Comparison of ENCODE assay signal across 19 cellular contexts in the genomic region with DNA sequence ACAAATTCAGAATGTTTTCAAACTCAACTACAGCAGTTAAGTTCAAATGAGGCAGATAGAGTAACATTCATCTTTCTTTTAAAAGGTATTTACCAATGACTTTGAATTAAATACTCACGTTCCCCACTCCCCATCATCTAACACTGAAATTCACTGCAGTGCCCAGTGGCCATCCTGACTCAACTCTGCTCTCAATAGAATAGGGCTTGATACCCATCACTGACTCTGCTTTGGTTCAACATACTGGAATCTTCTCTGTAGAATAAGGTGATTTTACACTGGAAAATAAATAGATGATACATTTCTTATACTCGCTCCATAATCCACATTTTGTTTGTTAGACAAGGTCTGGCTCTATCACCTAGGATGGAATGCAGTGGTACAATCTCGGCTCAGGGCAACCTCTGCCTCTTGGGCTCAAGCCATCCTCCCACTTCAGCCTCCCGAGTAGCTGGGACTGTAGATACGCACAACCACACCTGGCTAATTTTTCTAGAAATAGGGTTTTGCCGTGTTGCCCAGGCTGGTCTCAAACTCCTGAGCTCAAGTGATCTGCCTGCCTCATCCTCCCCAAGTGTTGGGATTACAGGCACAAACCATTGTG.
"Had no signal": no experiment of that assay in that cellular context is flagged by ENCODE, and none has a peak within 500 bp of the region (broad histone marks: within the 10 kb centered on the region; RNA-seq: fewer than 3 reads in every experiment).

No MANE protein-coding gene starts in this region.

- ATAC-seq: heart right ventricle; left ventricle myocardium superior; mucosa of descending colon; naive thymus-derived CD4-positive, alpha-beta T cell; pancreas; sciatic nerve; stimulated activated memory B cell treated with anti-CD40 and anti-IgM and Interleukin-4, amounts not matched to agents 10 μg/mL and 1 μg/mL and 100 μg/mL, for 72 hours had no signal

- H3K27ac ChIP-seq: esophagus squamous epithelium, heart right ventricle, neutrophil, pancreas, uterus, VCaP had no signal

- H3K27me3 ChIP-seq: esophagus squamous epithelium, heart right ventricle, neutrophil, pancreas, tibial nerve, uterus had no signal

- DNase-seq: activated CD4-positive, alpha-beta T cell treated with anti-CD3 and anti-CD28 coated beads for 1 hour; activated CD4-positive, alpha-beta T cell treated with anti-CD3 and anti-CD28 coated beads, Interleukin-2, amount 50 U/mL, for 48 hours; activated naive CD4-positive, alpha-beta T cell treated with anti-CD3 and anti-CD28 coated beads, Interleukin-2, amount 10 ng/mL, durations not matched to agents 7 days and 5 days; dermis blood vessel endothelial cell; effector memory CD4-positive, alpha-beta T cell; esophagus squamous epithelium; heart right ventricle; left ventricle myocardium superior; mucosa of descending colon; naive thymus-derived CD4-positive, alpha-beta T cell; pancreas; stimulated activated CD4-positive, alpha-beta T cell treated with anti-CD3 and anti-CD28 coated beads, Interleukin-4, amount 100 ng/mL, for 4 hours; uterus had no signal

- H3K9me3 ChIP-seq: esophagus squamous epithelium, heart right ventricle, mucosa of descending colon, neutrophil, pancreas, tibial nerve, uterus had no signal

- H3K36me3 ChIP-seq: uterus had no signal

- H3K4me3 ChIP-seq: esophagus squamous epithelium, heart right ventricle, mucosa of descending colon, pancreas, smooth muscle cell, tibial nerve, uterus had no signal

- FAIRE-seq: pancreas had no signal

- H3K4me2 ChIP-seq: smooth muscle cell had no signal
